ENCODE assay signal across 1 cellular context in the genomic region with DNA sequence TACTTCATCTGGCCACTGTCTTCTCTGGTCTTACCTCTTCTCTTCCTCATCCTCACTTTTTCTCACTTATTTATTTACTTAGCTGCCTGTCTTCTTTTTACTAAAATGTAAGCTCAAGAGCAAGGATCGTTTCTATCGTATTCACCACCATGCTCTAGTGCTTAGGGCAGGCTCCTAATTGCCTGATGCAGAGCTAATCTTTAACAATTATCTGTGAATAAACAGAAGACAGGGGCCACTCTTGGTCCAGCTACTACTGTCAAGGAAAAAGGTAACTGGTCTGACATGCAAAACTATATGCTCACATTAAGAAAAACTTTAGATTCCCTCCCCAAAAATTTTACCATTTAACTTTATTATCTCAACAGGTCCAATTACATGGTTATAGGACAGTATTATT.
TF ChIP-seq lines count a peak whose summit lies in the region.

No MANE protein-coding gene starts in this region.

TF ChIP-seq in WTC11, 78 proteins besides CTCF, POLR2A, EP300 and RAD21 (continued from another document):
- TF ChIP-seq, protein P1, sequence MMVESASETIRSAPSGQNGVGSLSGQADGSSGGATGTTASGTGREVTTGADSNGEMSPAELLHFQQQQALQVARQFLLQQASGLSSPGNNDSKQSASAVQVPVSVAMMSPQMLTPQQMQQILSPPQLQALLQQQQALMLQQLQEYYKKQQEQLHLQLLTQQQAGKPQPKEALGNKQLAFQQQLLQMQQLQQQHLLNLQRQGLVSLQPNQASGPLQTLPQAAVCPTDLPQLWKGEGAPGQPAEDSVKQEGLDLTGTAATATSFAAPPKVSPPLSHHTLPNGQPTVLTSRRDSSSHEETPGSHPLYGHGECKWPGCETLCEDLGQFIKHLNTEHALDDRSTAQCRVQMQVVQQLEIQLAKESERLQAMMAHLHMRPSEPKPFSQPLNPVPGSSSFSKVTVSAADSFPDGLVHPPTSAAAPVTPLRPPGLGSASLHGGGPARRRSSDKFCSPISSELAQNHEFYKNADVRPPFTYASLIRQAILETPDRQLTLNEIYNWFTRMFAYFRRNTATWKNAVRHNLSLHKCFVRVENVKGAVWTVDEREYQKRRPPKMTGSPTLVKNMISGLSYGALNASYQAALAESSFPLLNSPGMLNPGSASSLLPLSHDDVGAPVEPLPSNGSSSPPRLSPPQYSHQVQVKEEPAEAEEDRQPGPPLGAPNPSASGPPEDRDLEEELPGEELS (CRISPR knock-in tag; IDR thresholded peaks at IDR 0.05) = no peak
- TF ChIP-seq IRF2 (CRISPR knock-in tag; IDR thresholded peaks at IDR 0.05; ENCODE audit: borderline replicate concordance, low read depth) (no peak), ZNF121 (CRISPR knock-in tag; IDR thresholded peaks at IDR 0.05) (no peak), SMAD3 (CRISPR knock-in tag; IDR thresholded peaks at IDR 0.05; ENCODE audit: borderline replicate concordance) (no peak), NR2C2 (CRISPR knock-in tag; IDR thresholded peaks at IDR 0.05) (no peak), ZNF138 (CRISPR knock-in tag; conservative IDR thresholded peaks at IDR 0.05) (no peak), NFE2L1 (CRISPR knock-in tag; IDR thresholded peaks at IDR 0.05) (no peak), TP53 (CRISPR knock-in tag; IDR thresholded peaks at IDR 0.05) (no peak), SP1 (CRISPR knock-in tag; conservative IDR thresholded peaks at IDR 0.05) (no peak), JAZF1 (CRISPR knock-in tag; IDR thresholded peaks at IDR 0.05) (no peak)
- TF ChIP-seq, protein P2, sequence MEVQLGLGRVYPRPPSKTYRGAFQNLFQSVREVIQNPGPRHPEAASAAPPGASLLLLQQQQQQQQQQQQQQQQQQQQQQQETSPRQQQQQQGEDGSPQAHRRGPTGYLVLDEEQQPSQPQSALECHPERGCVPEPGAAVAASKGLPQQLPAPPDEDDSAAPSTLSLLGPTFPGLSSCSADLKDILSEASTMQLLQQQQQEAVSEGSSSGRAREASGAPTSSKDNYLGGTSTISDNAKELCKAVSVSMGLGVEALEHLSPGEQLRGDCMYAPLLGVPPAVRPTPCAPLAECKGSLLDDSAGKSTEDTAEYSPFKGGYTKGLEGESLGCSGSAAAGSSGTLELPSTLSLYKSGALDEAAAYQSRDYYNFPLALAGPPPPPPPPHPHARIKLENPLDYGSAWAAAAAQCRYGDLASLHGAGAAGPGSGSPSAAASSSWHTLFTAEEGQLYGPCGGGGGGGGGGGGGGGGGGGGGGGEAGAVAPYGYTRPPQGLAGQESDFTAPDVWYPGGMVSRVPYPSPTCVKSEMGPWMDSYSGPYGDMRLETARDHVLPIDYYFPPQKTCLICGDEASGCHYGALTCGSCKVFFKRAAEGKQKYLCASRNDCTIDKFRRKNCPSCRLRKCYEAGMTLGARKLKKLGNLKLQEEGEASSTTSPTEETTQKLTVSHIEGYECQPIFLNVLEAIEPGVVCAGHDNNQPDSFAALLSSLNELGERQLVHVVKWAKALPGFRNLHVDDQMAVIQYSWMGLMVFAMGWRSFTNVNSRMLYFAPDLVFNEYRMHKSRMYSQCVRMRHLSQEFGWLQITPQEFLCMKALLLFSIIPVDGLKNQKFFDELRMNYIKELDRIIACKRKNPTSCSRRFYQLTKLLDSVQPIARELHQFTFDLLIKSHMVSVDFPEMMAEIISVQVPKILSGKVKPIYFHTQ (CRISPR knock-in tag; IDR thresholded peaks at IDR 0.05) = no peak
- TF ChIP-seq, protein P3, sequence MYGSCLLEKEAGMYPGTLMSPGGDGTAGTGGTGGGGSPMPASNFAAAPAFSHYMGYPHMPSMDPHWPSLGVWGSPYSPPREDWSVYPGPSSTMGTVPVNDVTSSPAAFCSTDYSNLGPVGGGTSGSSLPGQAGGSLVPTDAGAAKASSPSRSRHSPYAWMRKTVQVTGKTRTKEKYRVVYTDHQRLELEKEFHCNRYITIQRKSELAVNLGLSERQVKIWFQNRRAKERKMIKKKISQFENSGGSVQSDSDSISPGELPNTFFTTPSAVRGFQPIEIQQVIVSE (CRISPR knock-in tag; IDR thresholded peaks at IDR 0.05; ENCODE audit: borderline replicate concordance) = no peak
- TF ChIP-seq, protein P4, sequence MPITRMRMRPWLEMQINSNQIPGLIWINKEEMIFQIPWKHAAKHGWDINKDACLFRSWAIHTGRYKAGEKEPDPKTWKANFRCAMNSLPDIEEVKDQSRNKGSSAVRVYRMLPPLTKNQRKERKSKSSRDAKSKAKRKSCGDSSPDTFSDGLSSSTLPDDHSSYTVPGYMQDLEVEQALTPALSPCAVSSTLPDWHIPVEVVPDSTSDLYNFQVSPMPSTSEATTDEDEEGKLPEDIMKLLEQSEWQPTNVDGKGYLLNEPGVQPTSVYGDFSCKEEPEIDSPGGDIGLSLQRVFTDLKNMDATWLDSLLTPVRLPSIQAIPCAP (CRISPR knock-in tag; IDR thresholded peaks at IDR 0.05) = no peak
- TF ChIP-seq, protein P5, sequence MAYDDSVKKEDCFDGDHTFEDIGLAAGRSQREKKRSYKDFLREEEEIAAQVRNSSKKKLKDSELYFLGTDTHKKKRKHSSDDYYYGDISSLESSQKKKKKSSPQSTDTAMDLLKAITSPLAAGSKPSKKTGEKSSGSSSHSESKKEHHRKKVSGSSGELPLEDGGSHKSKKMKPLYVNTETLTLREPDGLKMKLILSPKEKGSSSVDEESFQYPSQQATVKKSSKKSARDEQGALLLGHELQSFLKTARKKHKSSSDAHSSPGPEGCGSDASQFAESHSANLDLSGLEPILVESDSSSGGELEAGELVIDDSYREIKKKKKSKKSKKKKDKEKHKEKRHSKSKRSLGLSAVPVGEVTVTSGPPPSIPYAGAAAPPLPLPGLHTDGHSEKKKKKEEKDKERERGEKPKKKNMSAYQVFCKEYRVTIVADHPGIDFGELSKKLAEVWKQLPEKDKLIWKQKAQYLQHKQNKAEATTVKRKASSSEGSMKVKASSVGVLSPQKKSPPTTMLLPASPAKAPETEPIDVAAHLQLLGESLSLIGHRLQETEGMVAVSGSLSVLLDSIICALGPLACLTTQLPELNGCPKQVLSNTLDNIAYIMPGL (CRISPR knock-in tag; IDR thresholded peaks at IDR 0.05) = no peak
- TF ChIP-seq, protein P6, sequence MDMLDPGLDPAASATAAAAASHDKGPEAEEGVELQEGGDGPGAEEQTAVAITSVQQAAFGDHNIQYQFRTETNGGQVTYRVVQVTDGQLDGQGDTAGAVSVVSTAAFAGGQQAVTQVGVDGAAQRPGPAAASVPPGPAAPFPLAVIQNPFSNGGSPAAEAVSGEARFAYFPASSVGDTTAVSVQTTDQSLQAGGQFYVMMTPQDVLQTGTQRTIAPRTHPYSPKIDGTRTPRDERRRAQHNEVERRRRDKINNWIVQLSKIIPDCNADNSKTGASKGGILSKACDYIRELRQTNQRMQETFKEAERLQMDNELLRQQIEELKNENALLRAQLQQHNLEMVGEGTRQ (CRISPR knock-in tag; IDR thresholded peaks at IDR 0.05) = no peak
- TF ChIP-seq, protein P7, sequence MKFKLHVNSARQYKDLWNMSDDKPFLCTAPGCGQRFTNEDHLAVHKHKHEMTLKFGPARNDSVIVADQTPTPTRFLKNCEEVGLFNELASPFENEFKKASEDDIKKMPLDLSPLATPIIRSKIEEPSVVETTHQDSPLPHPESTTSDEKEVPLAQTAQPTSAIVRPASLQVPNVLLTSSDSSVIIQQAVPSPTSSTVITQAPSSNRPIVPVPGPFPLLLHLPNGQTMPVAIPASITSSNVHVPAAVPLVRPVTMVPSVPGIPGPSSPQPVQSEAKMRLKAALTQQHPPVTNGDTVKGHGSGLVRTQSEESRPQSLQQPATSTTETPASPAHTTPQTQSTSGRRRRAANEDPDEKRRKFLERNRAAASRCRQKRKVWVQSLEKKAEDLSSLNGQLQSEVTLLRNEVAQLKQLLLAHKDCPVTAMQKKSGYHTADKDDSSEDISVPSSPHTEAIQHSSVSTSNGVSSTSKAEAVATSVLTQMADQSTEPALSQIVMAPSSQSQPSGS (CRISPR knock-in tag; IDR thresholded peaks at IDR 0.05; ENCODE audit: borderline replicate concordance, low read depth) = no peak
- TF ChIP-seq, protein P8, sequence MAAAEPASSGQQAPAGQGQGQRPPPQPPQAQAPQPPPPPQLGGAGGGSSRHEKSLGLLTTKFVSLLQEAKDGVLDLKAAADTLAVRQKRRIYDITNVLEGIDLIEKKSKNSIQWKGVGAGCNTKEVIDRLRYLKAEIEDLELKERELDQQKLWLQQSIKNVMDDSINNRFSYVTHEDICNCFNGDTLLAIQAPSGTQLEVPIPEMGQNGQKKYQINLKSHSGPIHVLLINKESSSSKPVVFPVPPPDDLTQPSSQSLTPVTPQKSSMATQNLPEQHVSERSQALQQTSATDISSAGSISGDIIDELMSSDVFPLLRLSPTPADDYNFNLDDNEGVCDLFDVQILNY (CRISPR knock-in tag; IDR thresholded peaks at IDR 0.05) = no peak
- TF ChIP-seq, protein P9, sequence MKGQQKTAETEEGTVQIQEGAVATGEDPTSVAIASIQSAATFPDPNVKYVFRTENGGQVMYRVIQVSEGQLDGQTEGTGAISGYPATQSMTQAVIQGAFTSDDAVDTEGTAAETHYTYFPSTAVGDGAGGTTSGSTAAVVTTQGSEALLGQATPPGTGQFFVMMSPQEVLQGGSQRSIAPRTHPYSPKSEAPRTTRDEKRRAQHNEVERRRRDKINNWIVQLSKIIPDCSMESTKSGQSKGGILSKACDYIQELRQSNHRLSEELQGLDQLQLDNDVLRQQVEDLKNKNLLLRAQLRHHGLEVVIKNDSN (CRISPR knock-in tag; IDR thresholded peaks at IDR 0.05) = no peak
TF ChIP-seq in WTC11: peak in this region for 0.
